ENCODE assay signal across 1 cellular context in the genomic region with DNA sequence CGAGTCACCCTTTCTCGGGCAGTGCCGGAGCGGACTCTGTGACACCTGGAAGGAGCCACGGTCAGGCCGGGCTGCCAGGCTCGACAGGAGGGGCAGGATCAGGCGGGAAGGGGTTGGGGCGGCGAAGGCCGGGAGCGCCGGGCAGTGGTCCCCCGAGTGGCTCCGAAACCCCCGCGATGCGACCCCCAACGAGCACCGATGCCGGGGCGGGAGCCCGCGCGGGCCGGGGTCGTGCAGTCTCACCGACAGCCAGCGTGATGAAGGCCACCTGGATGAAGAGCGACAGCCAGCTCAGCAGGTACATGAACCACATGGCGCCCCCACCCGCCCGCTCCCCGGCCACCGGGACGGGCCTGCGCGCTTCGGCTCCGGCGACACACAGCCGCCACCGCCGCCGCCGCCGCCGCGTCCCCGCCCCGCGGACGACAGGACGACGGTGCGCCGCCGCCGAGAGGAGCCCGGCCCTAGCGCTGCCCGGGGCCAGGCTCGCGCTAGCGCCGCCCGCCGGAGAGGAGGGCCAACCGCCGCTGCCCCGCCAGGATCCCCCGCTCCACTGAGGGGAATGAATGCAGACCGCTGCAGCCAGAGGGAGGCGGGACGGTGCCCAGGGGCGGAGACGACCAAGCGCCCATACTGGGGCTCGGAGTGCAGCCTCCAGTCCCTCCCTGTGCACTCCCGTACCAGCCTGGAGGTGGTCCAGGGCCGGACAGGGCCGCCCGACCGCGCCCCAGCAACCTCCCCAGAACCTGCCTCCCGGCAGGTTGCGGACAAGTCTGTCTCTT.
TF ChIP-seq lines count a peak whose summit lies in the region.

TEX261 (minus strand) TSS at position 429 of the 782 bp plus-strand sequence; CDS start at position 313, 116 bp downstream.

TF ChIP-seq in HepG2, 621 proteins besides CTCF, POLR2A, EP300 and RAD21 (continued from another document and continues in another):
- TF ChIP-seq MAFK (conservative IDR thresholded peaks at IDR 0.05 in 1 of 2, IDR thresholded peaks at IDR 0.05 in 1 of 2; ENCODE audit: low read length in 2 of 2) = no peak
- no peak for TF ChIP-seq MEIS1 (CRISPR knock-in tag; IDR thresholded peaks at IDR 0.05; ENCODE audit: borderline replicate concordance)
- no peak for TF ChIP-seq RELA (CRISPR knock-in tag; IDR thresholded peaks at IDR 0.05)
- TF ChIP-seq PAWR (CRISPR knock-in tag; IDR thresholded peaks at IDR 0.05; ENCODE audit: borderline replicate concordance) = 0 out of 2 replicates have a peak, but pooled peaks have one; percentile 30
- peak; percentile 57; the same call in 1 of the 2 replicates for TF ChIP-seq GPN1 (CRISPR knock-in tag; IDR thresholded peaks at IDR 0.05; ENCODE audit: borderline replicate concordance)
- peak; percentile 89 for TF ChIP-seq ZNF331 (CRISPR knock-in tag; IDR thresholded peaks at IDR 0.05)
- TF ChIP-seq NPAS2 (CRISPR knock-in tag; IDR thresholded peaks at IDR 0.05; ENCODE audit: borderline replicate concordance) = no peak
- TF ChIP-seq MXD4 (CRISPR knock-in tag; IDR thresholded peaks at IDR 0.05) = peak; percentile 16; the same call in 1 of the 2 replicates
- no peak for TF ChIP-seq STAT5B (CRISPR knock-in tag; IDR thresholded peaks at IDR 0.05)
- TF ChIP-seq TBX3 (IDR thresholded peaks at IDR 0.05; ENCODE audit: borderline replicate concordance) = no peak
- TF ChIP-seq, protein P1, sequence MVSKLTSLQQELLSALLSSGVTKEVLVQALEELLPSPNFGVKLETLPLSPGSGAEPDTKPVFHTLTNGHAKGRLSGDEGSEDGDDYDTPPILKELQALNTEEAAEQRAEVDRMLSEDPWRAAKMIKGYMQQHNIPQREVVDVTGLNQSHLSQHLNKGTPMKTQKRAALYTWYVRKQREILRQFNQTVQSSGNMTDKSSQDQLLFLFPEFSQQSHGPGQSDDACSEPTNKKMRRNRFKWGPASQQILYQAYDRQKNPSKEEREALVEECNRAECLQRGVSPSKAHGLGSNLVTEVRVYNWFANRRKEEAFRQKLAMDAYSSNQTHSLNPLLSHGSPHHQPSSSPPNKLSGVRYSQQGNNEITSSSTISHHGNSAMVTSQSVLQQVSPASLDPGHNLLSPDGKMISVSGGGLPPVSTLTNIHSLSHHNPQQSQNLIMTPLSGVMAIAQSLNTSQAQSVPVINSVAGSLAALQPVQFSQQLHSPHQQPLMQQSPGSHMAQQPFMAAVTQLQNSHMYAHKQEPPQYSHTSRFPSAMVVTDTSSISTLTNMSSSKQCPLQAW (CRISPR knock-in tag; IDR thresholded peaks at IDR 0.05) = peak; percentile 72; the same call in 1 of the 2 replicates
- TF ChIP-seq IRF1 (CRISPR knock-in tag; IDR thresholded peaks at IDR 0.05; ENCODE audit: low read depth) = no peak
- TF ChIP-seq, protein P2, sequence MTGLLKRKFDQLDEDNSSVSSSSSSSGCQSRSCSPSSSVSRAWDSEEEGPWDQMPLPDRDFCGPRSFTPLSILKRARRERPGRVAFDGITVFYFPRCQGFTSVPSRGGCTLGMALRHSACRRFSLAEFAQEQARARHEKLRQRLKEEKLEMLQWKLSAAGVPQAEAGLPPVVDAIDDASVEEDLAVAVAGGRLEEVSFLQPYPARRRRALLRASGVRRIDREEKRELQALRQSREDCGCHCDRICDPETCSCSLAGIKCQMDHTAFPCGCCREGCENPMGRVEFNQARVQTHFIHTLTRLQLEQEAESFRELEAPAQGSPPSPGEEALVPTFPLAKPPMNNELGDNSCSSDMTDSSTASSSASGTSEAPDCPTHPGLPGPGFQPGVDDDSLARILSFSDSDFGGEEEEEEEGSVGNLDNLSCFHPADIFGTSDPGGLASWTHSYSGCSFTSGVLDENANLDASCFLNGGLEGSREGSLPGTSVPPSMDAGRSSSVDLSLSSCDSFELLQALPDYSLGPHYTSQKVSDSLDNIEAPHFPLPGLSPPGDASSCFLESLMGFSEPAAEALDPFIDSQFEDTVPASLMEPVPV (CRISPR knock-in tag; IDR thresholded peaks at IDR 0.05) = no peak; the same call in 1 of the 2 replicates
- TF ChIP-seq ZFAT (CRISPR knock-in tag; conservative IDR thresholded peaks at IDR 0.05) = no peak
- TF ChIP-seq, protein P3, sequence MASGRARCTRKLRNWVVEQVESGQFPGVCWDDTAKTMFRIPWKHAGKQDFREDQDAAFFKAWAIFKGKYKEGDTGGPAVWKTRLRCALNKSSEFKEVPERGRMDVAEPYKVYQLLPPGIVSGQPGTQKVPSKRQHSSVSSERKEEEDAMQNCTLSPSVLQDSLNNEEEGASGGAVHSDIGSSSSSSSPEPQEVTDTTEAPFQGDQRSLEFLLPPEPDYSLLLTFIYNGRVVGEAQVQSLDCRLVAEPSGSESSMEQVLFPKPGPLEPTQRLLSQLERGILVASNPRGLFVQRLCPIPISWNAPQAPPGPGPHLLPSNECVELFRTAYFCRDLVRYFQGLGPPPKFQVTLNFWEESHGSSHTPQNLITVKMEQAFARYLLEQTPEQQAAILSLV (CRISPR knock-in tag; IDR thresholded peaks at IDR 0.05; ENCODE audit: borderline replicate concordance) = peak; percentile 83; the same call in 1 of the 2 replicates
- TF ChIP-seq TAF15 (IDR thresholded peaks at IDR 0.05; ENCODE audit: low read depth, low read length, poor library complexity, severe bottlenecking) = no peak
- no peak for TF ChIP-seq SMAD1 (CRISPR knock-in tag; IDR thresholded peaks at IDR 0.05; ENCODE audit: borderline replicate concordance, low read depth)
- no peak for TF ChIP-seq E2F1 (CRISPR knock-in tag; IDR thresholded peaks at IDR 0.05)
- TF ChIP-seq HOXA7 (CRISPR knock-in tag; IDR thresholded peaks at IDR 0.05) = no peak
- TF ChIP-seq ZSCAN30 (CRISPR knock-in tag; IDR thresholded peaks at IDR 0.05) = no peak
- no peak; the same call in 1 of the 2 replicates for TF ChIP-seq ZNF160 (CRISPR knock-in tag; IDR thresholded peaks at IDR 0.05)
- TF ChIP-seq, protein P4, sequence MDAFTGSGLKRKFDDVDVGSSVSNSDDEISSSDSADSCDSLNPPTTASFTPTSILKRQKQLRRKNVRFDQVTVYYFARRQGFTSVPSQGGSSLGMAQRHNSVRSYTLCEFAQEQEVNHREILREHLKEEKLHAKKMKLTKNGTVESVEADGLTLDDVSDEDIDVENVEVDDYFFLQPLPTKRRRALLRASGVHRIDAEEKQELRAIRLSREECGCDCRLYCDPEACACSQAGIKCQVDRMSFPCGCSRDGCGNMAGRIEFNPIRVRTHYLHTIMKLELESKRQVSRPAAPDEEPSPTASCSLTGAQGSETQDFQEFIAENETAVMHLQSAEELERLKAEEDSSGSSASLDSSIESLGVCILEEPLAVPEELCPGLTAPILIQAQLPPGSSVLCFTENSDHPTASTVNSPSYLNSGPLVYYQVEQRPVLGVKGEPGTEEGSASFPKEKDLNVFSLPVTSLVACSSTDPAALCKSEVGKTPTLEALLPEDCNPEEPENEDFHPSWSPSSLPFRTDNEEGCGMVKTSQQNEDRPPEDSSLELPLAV (CRISPR knock-in tag; conservative IDR thresholded peaks at IDR 0.05; ENCODE audit: low read depth) = no peak
- TF ChIP-seq ZNF484 (CRISPR knock-in tag; IDR thresholded peaks at IDR 0.05; ENCODE audit: borderline replicate concordance, low read depth) = 0 out of 2 replicates have a peak, but pooled peaks have one; percentile 53
- no peak for TF ChIP-seq ZNF850 (CRISPR knock-in tag; conservative IDR thresholded peaks at IDR 0.05)
- TF ChIP-seq ZNF724P (CRISPR knock-in tag; IDR thresholded peaks at IDR 0.05; ENCODE audit: borderline replicate concordance) = no peak
- TF ChIP-seq SMARCE1 (IDR thresholded peaks at IDR 0.05; ENCODE audit: borderline replicate concordance) = no peak
- TF ChIP-seq REPIN1 (CRISPR knock-in tag; IDR thresholded peaks at IDR 0.05; ENCODE audit: borderline replicate concordance, low read depth) = peak; percentile 76; the same call in 1 of the 2 replicates
- no peak for TF ChIP-seq ZNF281 (CRISPR knock-in tag; IDR thresholded peaks at IDR 0.05; ENCODE audit: borderline replicate concordance)
- no peak for TF ChIP-seq RORA (CRISPR knock-in tag; IDR thresholded peaks at IDR 0.05)
- TF ChIP-seq MED13 (CRISPR knock-in tag; IDR thresholded peaks at IDR 0.05) = peak; percentile 47; the same call in 1 of the 2 replicates
- TF ChIP-seq FOSL2 (CRISPR knock-in tag; IDR thresholded peaks at IDR 0.05) = peak; percentile 37; the same call in 1 of the 2 replicates
- no peak for TF ChIP-seq RFX3 (CRISPR knock-in tag; IDR thresholded peaks at IDR 0.05)
- TF ChIP-seq ZNF639 (CRISPR knock-in tag; conservative IDR thresholded peaks at IDR 0.05) = peak; percentile 97
- TF ChIP-seq ZNF816 (CRISPR knock-in tag; IDR thresholded peaks at IDR 0.05; ENCODE audit: borderline replicate concordance) = peak; percentile 56; the same call in 1 of the 2 replicates
- peak; percentile 74 for TF ChIP-seq RBFOX2 (IDR thresholded peaks at IDR 0.05; ENCODE audit: low read depth, low read length)
- TF ChIP-seq HNRNPUL1 (IDR thresholded peaks at IDR 0.05; ENCODE audit: low read depth, low read length) = no peak
